ENCODE assay signal across 8 cellular contexts in the genomic region with DNA sequence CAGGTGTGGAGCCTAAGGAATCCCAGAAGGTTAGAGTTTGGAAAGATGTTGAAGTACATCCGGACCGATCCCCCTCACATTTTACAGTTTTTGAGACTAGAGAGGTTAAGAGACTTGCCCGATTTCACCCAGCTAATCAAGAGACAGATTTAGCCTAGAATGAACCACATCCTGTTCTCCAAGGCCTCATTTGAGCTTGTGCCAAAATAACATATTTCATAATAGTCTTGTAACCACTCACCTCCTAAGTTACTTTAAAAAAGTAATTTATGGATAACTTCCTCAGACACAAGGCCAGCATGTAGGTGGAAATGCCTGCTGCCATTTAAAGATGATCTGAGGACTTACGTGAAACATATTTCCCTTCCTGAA. TPM values are rescaled to one million over a fixed set of nuclear protein-coding genes. Genes with fewer than 3 reads are reported as not detected.
DNase-seq lines count a peak whose midpoint lies in the region; ATAC-seq, FAIRE-seq and TF ChIP-seq lines count a peak whose summit lies in the region.

No MANE protein-coding gene starts in this region.

- H3K4me3 ChIP-seq in RWPE2 (ENCODE audit: severe bottlenecking) (no peak overlapping the region), fibroblast of mammary gland (ENCODE audit: control insufficient read depth, low read depth, low read length) (peak overlapping the region; percentile 5), subcutaneous abdominal adipose tissue (ENCODE audit: low read depth in 1 of 5, low read length in 5 of 5) (no peak overlapping the region), trophoblast cell (ENCODE audit: low read depth, low read length) (no peak overlapping the region)

- peaks cover 56% of the 10 kb centered on the region for H3K4me1 ChIP-seq in RWPE2 (ENCODE audit: insufficient read depth, poor library complexity, severe bottlenecking)
- peaks cover 10 to 32% (median 21%) of the 10 kb centered on the region in 5 donors for H3K4me1 ChIP-seq in subcutaneous abdominal adipose tissue (ENCODE audit: control insufficient read depth in 5 of 5, insufficient read depth in 5 of 5, low read length in 5 of 5)
- H3K4me1 ChIP-seq in trophoblast cell (ENCODE audit: control insufficient read depth in 1 of 2, insufficient read depth in 2 of 2, low read length in 2 of 2), result no peaks in the 10 kb centered on the region

- no peak overlapping the region for H2BK120ac ChIP-seq in trophoblast cell (ENCODE audit: insufficient read depth, low read length, poor library complexity)

- H3K14ac ChIP-seq in trophoblast cell (ENCODE audit: low read length), result no peak overlapping the region

- H3K18ac ChIP-seq in trophoblast cell (ENCODE audit: low read length), result no peak overlapping the region

- H3K9ac ChIP-seq in subcutaneous abdominal adipose tissue (ENCODE audit: low read length in 5 of 5) (peak overlapping the region in 1 of 5 donors; percentile 56), trophoblast cell (ENCODE audit: low read length) (no peak overlapping the region)

- no peaks in the 10 kb centered on the region for H3K79me1 ChIP-seq in trophoblast cell (ENCODE audit: low read length)

- H3K79me2 ChIP-seq in trophoblast cell (ENCODE audit: control insufficient read depth, insufficient read depth, low read length, poor library complexity), result no peaks in the 10 kb centered on the region

- H3K27ac ChIP-seq in RWPE2 (ENCODE audit: poor library complexity, severe bottlenecking), result peak overlapping the region; percentile 100
- H3K27ac ChIP-seq in subcutaneous abdominal adipose tissue (ENCODE audit: low read depth, low read length), result peak overlapping the region; percentile 12
- H3K27ac ChIP-seq in trophoblast cell (ENCODE audit: low read depth, low read length), result no peak overlapping the region

- DNase-seq in GM12892 (ENCODE audit: insufficient read length) (peak; percentile 6), RWPE2 (ENCODE audit: low spot score) (no peak), fibroblast of mammary gland (ENCODE audit: low read depth) (peak; percentile 91), trophoblast cell (no peak), D721Med (ENCODE audit: insufficient read length, low spot score) (no peak), SW480 (ENCODE audit: low spot score) (no peak)

- H4K12ac ChIP-seq in trophoblast cell (ENCODE audit: low read depth, low read length), result no peak overlapping the region

- H3K23ac ChIP-seq in trophoblast cell (ENCODE audit: low read length), result no peak overlapping the region

- FAIRE-seq in GM12892 (lab: Jason Lieb, UNC), result peak; percentile 40
- no peak for FAIRE-seq in D721Med (lab: Jason Lieb, UNC)

- no peak overlapping the region for H2BK5ac ChIP-seq in trophoblast cell (ENCODE audit: low read depth, low read length, poor library complexity)

- ATAC-seq in HG02885 (IDR thresholded peaks at IDR 0.05; ENCODE audit: poor library complexity, unreplicated experiment) (peak; percentile 41), RWPE2 (ENCODE audit: low read depth) (peak; percentile 69)

- no peak for TF ChIP-seq POLR2A in GM12892 (IDR thresholded peaks at IDR 0.05; ENCODE audit: low read depth, low read length)

- H2BK12ac ChIP-seq in trophoblast cell (ENCODE audit: low read length), result no peak overlapping the region

- H3K36me3 ChIP-seq in RWPE2 (ENCODE audit: low read depth) (no peaks in the 10 kb centered on the region), subcutaneous abdominal adipose tissue (ENCODE audit: control insufficient read depth in 5 of 5, insufficient read depth in 5 of 5, low read length in 5 of 5) (no peaks in the 10 kb centered on the region), trophoblast cell (ENCODE audit: control insufficient read depth in 1 of 2, insufficient read depth in 2 of 2, low read length in 2 of 2) (no peaks in the 10 kb centered on the region)

- H4K91ac ChIP-seq in trophoblast cell (ENCODE audit: low read depth, low read length), result no peak overlapping the region

- no peak overlapping the region for H3K4me2 ChIP-seq in trophoblast cell (ENCODE audit: low read length)

- WGBS in trophoblast cell (ENCODE audit: extremely low coverage, insufficient coverage, insufficient read length), result no CpG with 5 or more reads among the region's 4 CpGs

- H3K27me3 ChIP-seq in RWPE2 (ENCODE audit: insufficient read depth, poor library complexity, severe bottlenecking), result no peaks in the 10 kb centered on the region
- H3K27me3 ChIP-seq in subcutaneous abdominal adipose tissue (ENCODE audit: control insufficient read depth in 5 of 5, insufficient read depth in 4 of 5, low read length in 5 of 5), result no peaks in the 10 kb centered on the region
- H3K27me3 ChIP-seq in trophoblast cell (ENCODE audit: insufficient read depth, low read length), result no peaks in the 10 kb centered on the region

- no peak overlapping the region for H2AFZ ChIP-seq in trophoblast cell (ENCODE audit: insufficient read depth, low read length, poor library complexity)

- H4K8ac ChIP-seq in trophoblast cell (ENCODE audit: low read depth, low read length), result no peak overlapping the region

- no peak overlapping the region for H3K4ac ChIP-seq in trophoblast cell (ENCODE audit: low read depth, low read length)

- TF ChIP-seq CTCF in RWPE2 (IDR thresholded peaks at IDR 0.05; ENCODE audit: poor library complexity, severe bottlenecking), result no peak
- no peak for TF ChIP-seq CTCF in fibroblast of mammary gland (conservative IDR thresholded peaks at IDR 0.05; ENCODE audit: control insufficient read depth, insufficient read depth, low read depth, low read length)
- TF ChIP-seq CTCF in D721Med (IDR thresholded peaks at IDR 0.05; ENCODE audit: insufficient read depth, missing control alignments), result no peak

- no peak overlapping the region for H2AK5ac ChIP-seq in trophoblast cell (ENCODE audit: low read length)

- H3K9me3 ChIP-seq in RWPE2 (ENCODE audit: severe bottlenecking) (no peaks in the 10 kb centered on the region), subcutaneous abdominal adipose tissue (ENCODE audit: control insufficient read depth in 5 of 5, low read length in 5 of 5) (no peaks in the 10 kb centered on the region), trophoblast cell (ENCODE audit: insufficient read depth, low read depth, low read length) (no peaks in the 10 kb centered on the region)

RNA-seq across cellular contexts. Expression of gene ARHGAP18, which starts 39.8 kb away (rescaled TPM):
- 17.3 TPM for polyA plus RNA-seq in GM12892 (2012; ENCODE audit: missing spikeins)
- polyA plus RNA-seq in trophoblast cell (2013), result 37.1 and 39.9 TPM in 2 replicates

Comparison
In these comparisons a context has a peak if more than half of its experiments do, and no peak if none do; other contexts are left out.
1. DNase-seq: peak in GM12892 (single experiment) and fibroblast of mammary gland (single experiment); none in RWPE2 (single experiment), trophoblast cell (0 of 2), D721Med (single experiment) and SW480 (single experiment).